Comparison of ENCODE assay signal across 7 cellular contexts in genomic region chr21:14418920-14419319, GRCh38.
"Had no signal": no experiment of that assay in that cellular context is flagged by ENCODE, and none has a peak within 500 bp of the region (broad histone marks: within the 10 kb centered on the region; RNA-seq: fewer than 3 reads in every experiment).

No MANE protein-coding gene starts in this region.

- DNase-seq: GDM1, GF-D8 had no signal

- FAIRE-seq: G401.6, GM12891, GM12892, GM18507, GM19239 had no signal
